8 cellular contexts compared by ENCODE assay signal in the genomic region with DNA sequence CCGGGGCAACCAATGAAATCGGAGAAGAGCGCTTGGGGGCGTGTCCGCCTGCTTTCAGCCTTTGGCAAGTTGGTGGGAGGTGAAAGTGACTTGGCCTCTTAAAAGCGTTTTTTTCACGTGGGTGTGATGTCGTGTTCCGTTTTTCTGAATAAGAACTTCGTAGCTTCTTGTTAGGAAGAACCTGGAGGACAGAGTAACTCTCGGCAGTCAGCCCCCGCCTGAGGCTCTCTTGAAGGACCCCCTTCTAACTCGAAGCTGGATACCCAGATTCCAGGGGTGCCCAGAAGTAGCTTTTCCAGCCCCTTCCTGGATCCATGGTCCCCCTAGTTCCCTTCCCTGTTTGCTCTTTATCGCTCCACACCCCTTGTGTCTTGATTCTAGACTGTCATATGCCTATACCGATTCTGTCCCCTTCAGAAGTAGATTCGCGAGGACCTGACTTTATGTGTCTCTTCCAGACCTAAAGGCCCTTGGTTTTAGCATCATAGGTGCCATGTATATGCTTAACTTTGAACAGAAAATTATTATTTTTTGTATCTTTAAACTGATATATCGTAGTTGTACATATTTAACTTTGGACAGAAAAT. TPM values are rescaled to one million over a fixed set of nuclear protein-coding genes. Genes with fewer than 3 reads are reported as not detected.
DNase-seq lines count a peak whose midpoint lies in the region; ATAC-seq and TF ChIP-seq lines count a peak whose summit lies in the region.

No MANE protein-coding gene starts in this region.

- H2AFZ ChIP-seq in fibroblast of lung (ENCODE audit: low read length), result peak overlapping the region; percentile 81
- peak overlapping the region; percentile 68 for H2AFZ ChIP-seq in parathyroid adenoma

- ATAC-seq in GM21381 (IDR thresholded peaks at IDR 0.05; ENCODE audit: unreplicated experiment), result no peak
- ATAC-seq in left lobe of liver, result no peak

- TF ChIP-seq CTCF in fibroblast of lung (conservative IDR thresholded peaks at IDR 0.05 in 1 of 2, IDR thresholded peaks at IDR 0.05 in 1 of 2; ENCODE audit: low read depth in 1 of 2, low read length in 2 of 2) (no peak), parathyroid adenoma (IDR thresholded peaks at IDR 0.05) (no peak)

- H3K4me2 ChIP-seq in fibroblast of lung (ENCODE audit: extremely low read depth, insufficient read depth, low read length) (peak overlapping the region; percentile 81), parathyroid adenoma (ENCODE audit: low read length) (peak overlapping the region; percentile 88)

- H3K4me3 ChIP-seq in SK-N-MC (peak overlapping the region; percentile 76), fibroblast of lung (replicated peaks in 1 of 4; ENCODE audit: control extremely low read depth in 1 of 4, insufficient read depth in 1 of 4, low read depth in 3 of 4, low read length in 4 of 4) (peak overlapping the region; percentile 37 to 69 (median 53)), parathyroid adenoma (ENCODE audit: low read depth, low read length) (peak overlapping the region; percentile 61)

- H3K4me1 ChIP-seq in fibroblast of lung (ENCODE audit: control insufficient read depth, extremely low read depth, insufficient read depth, low read length) (peaks cover 7% of the 10 kb centered on the region), parathyroid adenoma (peaks cover 13% of the 10 kb centered on the region)

- H3K27ac ChIP-seq in SK-N-MC, result peak overlapping the region; percentile 84
- peak overlapping the region; percentile 79 for H3K27ac ChIP-seq in fibroblast of lung (ENCODE audit: insufficient read depth, low read length)
- peak overlapping the region; percentile 80 for H3K27ac ChIP-seq in parathyroid adenoma

- H3K9ac ChIP-seq in SK-N-MC (ENCODE audit: insufficient read length) (peak overlapping the region; percentile 66), fibroblast of lung (ENCODE audit: insufficient read depth, low read length) (peak overlapping the region; percentile 45), parathyroid adenoma (no peak overlapping the region)

- no peaks in the 10 kb centered on the region for H3K9me3 ChIP-seq in SK-N-MC (ENCODE audit: low read depth, low read length)
- no peaks in the 10 kb centered on the region for H3K9me3 ChIP-seq in fibroblast of lung (ENCODE audit: control insufficient read depth, insufficient read depth, low read depth, low read length)
- H3K9me3 ChIP-seq in parathyroid adenoma (ENCODE audit: control insufficient read depth, low read length), result no peaks in the 10 kb centered on the region

- H3K79me2 ChIP-seq in fibroblast of lung (ENCODE audit: control insufficient read depth, insufficient read depth, low read length) (peaks cover 34% of the 10 kb centered on the region), parathyroid adenoma (peaks cover 5% of the 10 kb centered on the region)

- TF ChIP-seq POLR2A in GM18526 (IDR thresholded peaks at IDR 0.05; ENCODE audit: extremely low read depth, insufficient read length), result peak; percentile 41

- peaks cover 4% of the 10 kb centered on the region for H4K20me1 ChIP-seq in fibroblast of lung (ENCODE audit: control insufficient read depth, extremely low read depth, insufficient read depth, low read length)

- no peak for DNase-seq in SK-N-MC (ENCODE audit: low read depth, low spot score)
- DNase-seq in fibroblast of lung (ENCODE audit: low read depth in 2 of 2), result no peak
- DNase-seq in cortex of kidney (lab: John Stamatoyannopoulos, UW), result no peak
- no peak for DNase-seq in GM19238 (ENCODE audit: insufficient read length, low spot score)
- no peak for DNase-seq in left lobe of liver (ENCODE audit: low spot score)

- no peaks in the 10 kb centered on the region for H3K36me3 ChIP-seq in SK-N-MC (ENCODE audit: insufficient read depth, low read length)
- no peaks in the 10 kb centered on the region for H3K36me3 ChIP-seq in fibroblast of lung (ENCODE audit: control insufficient read depth, insufficient read depth, low read length)
- H3K36me3 ChIP-seq in parathyroid adenoma (ENCODE audit: control insufficient read depth, insufficient read depth, low read length), result no peaks in the 10 kb centered on the region

- no peaks in the 10 kb centered on the region for H3K27me3 ChIP-seq in fibroblast of lung (ENCODE audit: control insufficient read depth, insufficient read depth, low read length)
- H3K27me3 ChIP-seq in parathyroid adenoma (ENCODE audit: control insufficient read depth, insufficient read depth, low read length), result no peaks in the 10 kb centered on the region

RNA-seq across cellular contexts. Expression of gene OSBP, which starts 0.9 kb away (rescaled TPM):
- total RNA-seq in fibroblast of lung, result 29.5 and 44.1 TPM in 2 replicates
- polyA plus RNA-seq in fibroblast of lung, result 32.4 and 34.0 TPM in 2 replicates
- polyA plus RNA-seq in fibroblast of lung (2012), result 27.5 and 29.6 TPM in 2 replicates
- polyA minus RNA-seq in fibroblast of lung (ENCODE audit: low replicate concordance), result 31.3 and 38.8 TPM in 2 replicates
- 57.7 TPM for total RNA-seq in left lobe of liver

RNA-seq across cellular contexts. Expression of gene PATL1, which starts 52.3 kb away (rescaled TPM):
- 8.2 and 11.6 TPM in 2 replicates for total RNA-seq in fibroblast of lung
- polyA plus RNA-seq in fibroblast of lung, result 66.4 and 68.1 TPM in 2 replicates
- 31.5 and 31.8 TPM in 2 replicates for polyA plus RNA-seq in fibroblast of lung (2012)
- polyA minus RNA-seq in fibroblast of lung (ENCODE audit: low replicate concordance), result 36.2 and 43.5 TPM in 2 replicates
- total RNA-seq in left lobe of liver, result 16.7 TPM
